Comparison of ENCODE assay signal across 1 cellular context in the genomic region with DNA sequence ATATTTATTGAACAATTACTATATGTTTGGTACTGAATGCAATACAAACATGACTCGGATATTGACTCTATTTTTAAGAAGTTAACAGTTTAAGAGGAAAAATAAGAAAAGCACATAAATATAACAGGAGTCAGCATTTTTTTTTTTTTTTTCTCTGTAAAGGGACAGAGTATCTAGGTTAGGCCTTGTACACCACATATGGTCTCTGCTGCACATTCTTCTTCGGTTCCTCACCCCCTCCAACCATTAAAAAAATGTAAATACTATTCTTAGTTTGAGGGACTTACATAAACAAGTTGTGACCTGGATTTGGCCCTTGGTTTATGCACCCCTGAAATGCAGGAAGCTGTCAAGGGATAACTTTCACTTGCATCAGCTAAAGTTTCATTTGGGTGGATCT.
TF ChIP-seq lines count a peak whose summit lies in the region.

No MANE protein-coding gene starts in this region.

TF ChIP-seq in K562, 482 proteins besides CTCF, POLR2A, EP300 and RAD21 (continued from another document):
- TF ChIP-seq C11orf30 (IDR thresholded peaks at IDR 0.05; ENCODE audit: low read depth) (peak; percentile 65; the same call in 1 of the 2 replicates), RBM22 (IDR thresholded peaks at IDR 0.05; ENCODE audit: low read depth, low read length, poor library complexity, severe bottlenecking) (no peak), MAFF (IDR thresholded peaks at IDR 0.05; ENCODE audit: low read length) (peak; percentile 78), ZNF316 (IDR thresholded peaks at IDR 0.05) (peak; percentile 86), MAFG (tag; conservative IDR thresholded peaks at IDR 0.05) (peak; percentile 63)
- TF ChIP-seq, protein P1, sequence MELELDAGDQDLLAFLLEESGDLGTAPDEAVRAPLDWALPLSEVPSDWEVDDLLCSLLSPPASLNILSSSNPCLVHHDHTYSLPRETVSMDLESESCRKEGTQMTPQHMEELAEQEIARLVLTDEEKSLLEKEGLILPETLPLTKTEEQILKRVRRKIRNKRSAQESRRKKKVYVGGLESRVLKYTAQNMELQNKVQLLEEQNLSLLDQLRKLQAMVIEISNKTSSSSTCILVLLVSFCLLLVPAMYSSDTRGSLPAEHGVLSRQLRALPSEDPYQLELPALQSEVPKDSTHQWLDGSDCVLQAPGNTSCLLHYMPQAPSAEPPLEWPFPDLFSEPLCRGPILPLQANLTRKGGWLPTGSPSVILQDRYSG (tag; conservative IDR thresholded peaks at IDR 0.05; ENCODE audit: low read depth), result no peak
